10 cellular contexts compared by ENCODE assay signal in genomic region chr12:26791328-26791791, GRCh38. TPM values are rescaled to one million over a fixed set of nuclear protein-coding genes. Genes with fewer than 3 reads are reported as not detected.
DNase-seq lines count a peak whose midpoint lies in the region; ATAC-seq and TF ChIP-seq lines count a peak whose summit lies in the region.
"Had no signal": no experiment of that assay in that cellular context is flagged by ENCODE, and none has a peak within 500 bp of the region (broad histone marks: within the 10 kb centered on the region; RNA-seq: fewer than 3 reads in every experiment).

No MANE protein-coding gene starts in this region.

- peaks cover 9 to 30% (median 20%) of the 10 kb centered on the region in 6 donors for H3K4me1 ChIP-seq in spleen
- peaks cover 0 to 56% (median 16%) of the 10 kb centered on the region in 3 donors for H3K4me1 ChIP-seq in esophagus squamous epithelium

- ATAC-seq in GM19463 (IDR thresholded peaks at IDR 0.05; ENCODE audit: unreplicated experiment) (peak; percentile 69), HG03571 (IDR thresholded peaks at IDR 0.05; ENCODE audit: unreplicated experiment) (peak; percentile 62)

- POLR2A ChIA-PET in RWPE1 (lab: Yijun Ruan, JAX; ENCODE audit: low non-redundant PET) = no interaction called here

- H3K27ac ChIP-seq in spleen (peak overlapping the region in 7 of 8 donors; percentile 6 to 63 (median 31)), esophagus squamous epithelium (no peak overlapping the region), RWPE1 (no peak overlapping the region)

- intact Hi-C loops in spleen (cut with DNase I; ENCODE audit: low total_unique reads) (no loop called here), esophagus squamous epithelium (cut with DNase I) (no loop called here)

- TF ChIP-seq CTCF in choroid plexus epithelial cell (conservative IDR thresholded peaks at IDR 0.05; ENCODE audit: low read depth, low read length) (no peak), spleen (IDR thresholded peaks at IDR 0.05 in 8 of 11, conservative IDR thresholded peaks at IDR 0.05 in 3 of 11) (no peak), esophagus squamous epithelium (IDR thresholded peaks at IDR 0.05) (no peak), RWPE1 (conservative IDR thresholded peaks at IDR 0.05; ENCODE audit: low read depth) (no peak)

- DNase-seq in choroid plexus epithelial cell (ENCODE audit: low read depth) (peak; percentile 72), spleen (no peak), NCI-H1417 (lab: John Stamatoyannopoulos, UW) (no peak), NCI-H748 treated with DMSO at 0.1 percent for 48 hours (lab: John Stamatoyannopoulos, UW) (no peak), esophagus squamous epithelium (lab: John Stamatoyannopoulos, UW) (no peak), RWPE1 (ENCODE audit: low spot score) (no peak)
- DNase-seq: activated naive CD8-positive, alpha-beta T cell treated with anti-CD3 and anti-CD28 coated beads, Interleukin-2, amount 10 ng/mL, durations not matched to agents 7 days and 5 days; H7 had no signal

- H3K9me3 ChIP-seq in spleen = no peaks in the 10 kb centered on the region
- H3K9me3 ChIP-seq in esophagus squamous epithelium = no peaks in the 10 kb centered on the region

- TF ChIP-seq POLR2A in spleen (IDR thresholded peaks at IDR 0.05) (no peak), esophagus squamous epithelium (IDR thresholded peaks at IDR 0.05) (no peak)

- CTCF ChIA-PET in RWPE1 (lab: Yijun Ruan, JAX) = no interaction called here

- H3K36me3 ChIP-seq in spleen (peaks cover 0 to 11% (median 0%) of the 10 kb centered on the region in 6 donors), esophagus squamous epithelium (no peaks in the 10 kb centered on the region)

- no peaks in the 10 kb centered on the region for H3K27me3 ChIP-seq in spleen (replicated peaks in 1 of 7)
- no peaks in the 10 kb centered on the region for H3K27me3 ChIP-seq in esophagus squamous epithelium

- no peak overlapping the region for H3K4me3 ChIP-seq in choroid plexus epithelial cell (ENCODE audit: low read depth, low read length)
- no peak overlapping the region for H3K4me3 ChIP-seq in spleen
- no peak overlapping the region for H3K4me3 ChIP-seq in esophagus squamous epithelium

RNA-seq across cellular contexts. Expression of gene ITPR2, which starts 41.6 kb away (rescaled TPM):
- 100 to 1,000 TPM in 1 of 7 donors, 10 to 100 TPM in 6; 52.4 to 105 (median 73.3) TPM for total RNA-seq in spleen
- polyA plus RNA-seq in spleen = 1 to 10 TPM; 3.2 to 4.0 (median 3.2) TPM
- 10 to 100 TPM; 30.7 to 49.3 (median 37.6) TPM for total RNA-seq in esophagus squamous epithelium

Comparison
In these comparisons a context has a peak if more than half of its experiments do, and no peak if none do; other contexts are left out.
1. H3K27ac ChIP-seq: peak in spleen (7 of 8); none in esophagus squamous epithelium (0 of 4) and RWPE1 (single experiment).